8 cellular contexts compared by ENCODE assay signal in genomic region chr10:58268946-58269831, GRCh38. TPM values are rescaled to one million over a fixed set of nuclear protein-coding genes. Genes with fewer than 3 reads are reported as not detected.
DNase-seq lines count a peak whose midpoint lies in the region; ATAC-seq, FAIRE-seq and TF ChIP-seq lines count a peak whose summit lies in the region.

TSS of gene CISD1 (plus strand) at chr10:58269162. CDS start at chr10:58269274, 112 bp downstream.

- no peak for FAIRE-seq in small intestine (lab: Jason Lieb, UNC)

- H3K27ac ChIP-seq in WERI-Rb-1 (peak within 1 kb of the TSS; percentile 87), mammary epithelial cell (ENCODE audit: insufficient read depth, low read depth, low read length) (peak within 1 kb of the TSS; percentile 78), iPS-20b (ENCODE audit: low read length) (peak within 1 kb of the TSS; percentile 33), small intestine (ENCODE audit: low read depth in 1 of 2, low read length in 1 of 2) (peak within 1 kb of the TSS; percentile 89 to 99)

- H3K79me2 ChIP-seq in mammary epithelial cell (ENCODE audit: insufficient read depth, low read length): peaks cover 68% of the 10 kb centered on the region

- BruUV-seq in mammary epithelial cell (replicated peaks; lab: Mats Ljungman, UMichigan): no TSS peak

- H3K36me3 ChIP-seq in WERI-Rb-1: no peaks in the 10 kb centered on the region
- no peaks in the 10 kb centered on the region for H3K36me3 ChIP-seq in mammary epithelial cell (ENCODE audit: insufficient read depth, low read length)
- no peaks in the 10 kb centered on the region for H3K36me3 ChIP-seq in iPS-20b (ENCODE audit: insufficient read depth, low read depth, low read length)
- no peaks in the 10 kb centered on the region for H3K36me3 ChIP-seq in small intestine (ENCODE audit: control insufficient read depth in 2 of 2, insufficient read depth in 2 of 2, low read length in 2 of 2)

- H3K4me2 ChIP-seq in mammary epithelial cell (ENCODE audit: insufficient read depth, low read depth, low read length): peak within 1 kb of the TSS; percentile 96

- ATAC-seq in GM18873 (IDR thresholded peaks at IDR 0.05; ENCODE audit: low FRiP score, unreplicated experiment) (peak; percentile 72), HG03139 (IDR thresholded peaks at IDR 0.05; ENCODE audit: unreplicated experiment) (peak; percentile 61)

- H3K27me3 ChIP-seq in WERI-Rb-1 (ENCODE audit: insufficient read depth, low read depth, severe bottlenecking) (no peaks in the 10 kb centered on the region), mammary epithelial cell (ENCODE audit: insufficient read depth, low read length) (no peaks in the 10 kb centered on the region), iPS-20b (ENCODE audit: insufficient read depth, low read length) (peaks cover 16% of the 10 kb centered on the region), small intestine (ENCODE audit: control insufficient read depth in 2 of 2, insufficient read depth in 2 of 2, low read length in 2 of 2) (no peaks in the 10 kb centered on the region)

- dilution Hi-C loops in mammary epithelial cell (cut with HindIII; ENCODE audit: low sequenced_read_pairs): loop anchor here (5.0 kb wide), 1 partner anchor 92 kb away; no protein-coding TSS in a partner anchor

- no peaks in the 10 kb centered on the region for H3K9me3 ChIP-seq in WERI-Rb-1 (ENCODE audit: severe bottlenecking)
- H3K9me3 ChIP-seq in mammary epithelial cell (replicated peaks; ENCODE audit: insufficient read depth, low read length): no peaks in the 10 kb centered on the region
- H3K9me3 ChIP-seq in iPS-20b (ENCODE audit: insufficient read depth, low read depth, low read length): no peaks in the 10 kb centered on the region
- H3K9me3 ChIP-seq in small intestine (ENCODE audit: control insufficient read depth, low read depth): no peaks in the 10 kb centered on the region

- WGBS in mammary epithelial cell (ENCODE audit: low coverage, missing lambda C conversion rate): 1% methylated on average over 36 of the region's 69 CpGs
- 0 to 1% (median 0%) methylated on average over 61 to 69 of the region's 69 CpGs for WGBS in small intestine, 3 donors

- H3K4me3 ChIP-seq in WERI-Rb-1 (ENCODE audit: low read depth, low read length) (peak within 1 kb of the TSS; percentile 91), mammary epithelial cell (replicated peaks in 1 of 3; ENCODE audit: insufficient read depth in 1 of 3, low read depth in 2 of 3, low read length in 3 of 3) (peak within 1 kb of the TSS; percentile 78 to 97 (median 87)), iPS-20b (ENCODE audit: low read length) (peak within 1 kb of the TSS; percentile 96), small intestine (ENCODE audit: low read depth in 1 of 2, low read length in 2 of 2) (peak within 1 kb of the TSS; percentile 58 to 76)

- DNase-seq in ACHN (peak; percentile 100), NCI-H2227 (lab: John Stamatoyannopoulos, UW; ENCODE audit: unreplicated experiment) (peak; percentile 97), WERI-Rb-1 (peak; percentile 99), mammary epithelial cell (peak; percentile 99), small intestine (peak; percentile 100)

- CTCF ChIA-PET in mammary epithelial cell (lab: Charles Lee; ENCODE audit: low non-redundant PET): interaction anchor here (0.6 kb wide), 1 partner anchor 92 kb away, joined by 3 read pairs; no protein-coding TSS in a partner anchor

- H2AFZ ChIP-seq in mammary epithelial cell (ENCODE audit: low read depth, low read length): peak within 1 kb of the TSS; percentile 100

- intact Hi-C loops in mammary epithelial cell (cut with micrococcal nuclease): loop anchor here (1.0 to 5.0 kb wide), 5 partner anchors 22 to 572 kb away; no protein-coding TSS in a partner anchor

- no peak for TF ChIP-seq CTCF in WERI-Rb-1 (IDR thresholded peaks at IDR 0.05; ENCODE audit: low read depth, low read length)
- TF ChIP-seq CTCF in mammary epithelial cell (conservative IDR thresholded peaks at IDR 0.05 in 1 of 2, IDR thresholded peaks at IDR 0.05 in 1 of 2; ENCODE audit: extremely low read depth in 1 of 2, insufficient read depth in 1 of 2, low read depth in 1 of 2, low read length in 2 of 2): no peak

- peak within 1 kb of the TSS; percentile 78 for H3K9ac ChIP-seq in mammary epithelial cell (ENCODE audit: insufficient read depth, low read length)
- peak within 1 kb of the TSS; percentile 84; the same call in 1 of the 2 replicates for H3K9ac ChIP-seq in iPS-20b (ENCODE audit: low read depth, low read length)

- peaks cover 10% of the 10 kb centered on the region for H3K4me1 ChIP-seq in mammary epithelial cell (ENCODE audit: insufficient read depth, low read length)
- H3K4me1 ChIP-seq in iPS-20b (ENCODE audit: insufficient read depth, low read length): peaks cover 29% of the 10 kb centered on the region
- no peaks in the 10 kb centered on the region for H3K4me1 ChIP-seq in small intestine (ENCODE audit: control insufficient read depth in 2 of 2, insufficient read depth in 1 of 2, low read depth in 1 of 2, low read length in 1 of 2)

- no peaks in the 10 kb centered on the region for H4K20me1 ChIP-seq in mammary epithelial cell (ENCODE audit: insufficient read depth, low read length)

- in situ Hi-C loops in ACHN (cut with HindIII; ENCODE audit: low pct_ligation_motif_present, low pct_unique_long_range_greater_than_20kb, low sequenced_read_pairs) (no loop called here), mammary epithelial cell (cut with MboI; ENCODE audit: low sequenced_read_pairs in 2 of 2) (no loop called here)

RNA-seq across cellular contexts. Expression of gene CISD1, which starts in this region (rescaled TPM):
- total RNA-seq in mammary epithelial cell: 10 to 100 TPM; 21.0 to 39.6 TPM
- polyA plus RNA-seq in mammary epithelial cell (37.5 TPM), small intestine (100 to 1,000 TPM in 2 of 3 donors, 10 to 100 TPM in 1; 69.2 to 167 (median 147) TPM)
- 5.3 TPM for polyA minus RNA-seq in mammary epithelial cell

Comparison
In these comparisons a context has a peak if more than half of its experiments do, and no peak if none do; other contexts are left out.
1. Peak in every context shown above with its lines: DNase-seq, ATAC-seq, H3K4me3 ChIP-seq and H3K27ac ChIP-seq.
2. H3K27ac ChIP-seq: peak in every context shown above with its lines; median percentile 94 in small intestine; 87 in WERI-Rb-1; 78 in mammary epithelial cell; 33 in iPS-20b.